ENCODE assay signal across 22 cellular contexts in the genomic region with DNA sequence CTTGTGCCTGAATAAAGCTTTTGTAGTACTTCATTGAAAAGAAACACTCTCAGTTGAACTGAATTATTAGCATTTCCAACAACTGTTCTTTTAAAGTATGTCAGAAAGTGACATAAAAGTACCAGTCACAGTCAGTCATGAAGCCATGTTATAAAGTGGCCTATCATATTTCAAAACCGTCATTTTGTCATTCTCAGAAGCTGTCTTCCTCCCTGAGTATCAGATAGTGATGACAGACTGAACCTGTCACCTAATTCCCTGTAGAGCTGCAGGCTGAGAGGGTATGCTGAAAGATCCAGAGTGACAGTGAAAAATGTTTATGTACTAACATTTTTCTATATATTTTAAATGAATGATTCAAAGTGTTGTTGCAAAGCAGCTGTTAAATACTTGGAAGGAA.
"Had no signal": no experiment of that assay in that cellular context is flagged by ENCODE, and none has a peak within 500 bp of the region (broad histone marks: within the 10 kb centered on the region; RNA-seq: fewer than 3 reads in every experiment).

No MANE protein-coding gene starts in this region.

- H3K27ac ChIP-seq: dorsolateral prefrontal cortex, neutrophil, pancreas, sigmoid colon, stomach, thyroid gland, vagina had no signal

- H3K27me3 ChIP-seq: dorsolateral prefrontal cortex, neutrophil, pancreas, sigmoid colon, stomach, thyroid gland, vagina had no signal

- H3K4me3 Mint-ChIP-seq: memory B cell; natural killer cell; neural crest cell; stimulated activated effector memory CD8-positive, alpha-beta T cell treated with anti-CD3 and anti-CD28 coated beads, Interleukin-12 subunit alpha, Interleukin-12 subunit beta, amount 100 ng/mL, for 72 hours had no signal

- H3K4me3 ChIP-seq: dorsolateral prefrontal cortex, lung, pancreas, sigmoid colon, stomach, thyroid gland, vagina had no signal

- H3K4me1 Mint-ChIP-seq: natural killer cell; neural crest cell; stimulated activated effector memory CD8-positive, alpha-beta T cell treated with anti-CD3 and anti-CD28 coated beads, Interleukin-12 subunit alpha, Interleukin-12 subunit beta, amount 100 ng/mL, for 72 hours had no signal

- ATAC-seq: left lobe of liver; natural killer cell; pancreas; right cardiac atrium; stimulated activated effector memory CD8-positive, alpha-beta T cell treated with anti-CD3 and anti-CD28 coated beads, Interleukin-12 subunit alpha, Interleukin-12 subunit beta, amount 100 ng/mL, for 72 hours had no signal

- H3K36me3 Mint-ChIP-seq: memory B cell; stimulated activated effector memory CD8-positive, alpha-beta T cell treated with anti-CD3 and anti-CD28 coated beads, Interleukin-12 subunit alpha, Interleukin-12 subunit beta, amount 100 ng/mL, for 72 hours had no signal

- H3K36me3 ChIP-seq: neutrophil, pancreas, sigmoid colon, stomach, thyroid gland, vagina had no signal

- H3K27ac Mint-ChIP-seq: memory B cell; natural killer cell; progenitor cell of endocrine pancreas; stimulated activated effector memory CD8-positive, alpha-beta T cell treated with anti-CD3 and anti-CD28 coated beads, Interleukin-12 subunit alpha, Interleukin-12 subunit beta, amount 100 ng/mL, for 72 hours had no signal

- H3K4me1 ChIP-seq: pancreas, sigmoid colon, stomach, thyroid gland, vagina had no signal

- DNase-seq: dorsolateral prefrontal cortex; effector CD4-positive, alpha-beta T cell; head of caudate nucleus; kidney; natural killer cell; pancreas; right cardiac atrium; sigmoid colon; stimulated activated CD4-positive, alpha-beta T cell treated with anti-CD3 and anti-CD28 coated beads, Interleukin-2, amount 100 ng/mL, for 24 hours; stimulated activated CD4-positive, alpha-beta T cell treated with anti-CD3 and anti-CD28 coated beads, Interleukin-4, amount 100 ng/mL, for 24 hours; stimulated activated naive CD4-positive, alpha-beta T cell treated with Interleukin-2 at 50 U/mL for 16 hours; stomach; thyroid gland; trophoblast cell had no signal

- H3K27me3 Mint-ChIP-seq: memory B cell, progenitor cell of endocrine pancreas had no signal
